Comparison of ENCODE assay signal across 1 cellular context in genomic region chr7:76462271-76462882, GRCh38. TPM values are rescaled to one million over a fixed set of nuclear protein-coding genes. Genes with fewer than 3 reads are reported as not detected.
"Had no signal": no experiment of that assay in that cellular context is flagged by ENCODE, and none has a peak within 500 bp of the region (broad histone marks: within the 10 kb centered on the region; RNA-seq: fewer than 3 reads in every experiment).

No MANE protein-coding gene starts in this region.

RNA-seq across cellular contexts. Expression of gene UPK3B, which starts 48.0 kb away (rescaled TPM):
- polyA plus RNA-seq: naive thymus-derived CD4-positive, alpha-beta T cell had no signal
